In genomic region chr15:68763063-68763462, GRCh38 we compare ENCODE assay signal across 1 cellular context.
TF ChIP-seq lines count a peak whose summit lies in the region.

No MANE protein-coding gene starts in this region.

TF ChIP-seq in GM23338, 12 proteins besides CTCF, POLR2A, EP300 and RAD21 (continued from another document):
- TF ChIP-seq, protein P1, sequence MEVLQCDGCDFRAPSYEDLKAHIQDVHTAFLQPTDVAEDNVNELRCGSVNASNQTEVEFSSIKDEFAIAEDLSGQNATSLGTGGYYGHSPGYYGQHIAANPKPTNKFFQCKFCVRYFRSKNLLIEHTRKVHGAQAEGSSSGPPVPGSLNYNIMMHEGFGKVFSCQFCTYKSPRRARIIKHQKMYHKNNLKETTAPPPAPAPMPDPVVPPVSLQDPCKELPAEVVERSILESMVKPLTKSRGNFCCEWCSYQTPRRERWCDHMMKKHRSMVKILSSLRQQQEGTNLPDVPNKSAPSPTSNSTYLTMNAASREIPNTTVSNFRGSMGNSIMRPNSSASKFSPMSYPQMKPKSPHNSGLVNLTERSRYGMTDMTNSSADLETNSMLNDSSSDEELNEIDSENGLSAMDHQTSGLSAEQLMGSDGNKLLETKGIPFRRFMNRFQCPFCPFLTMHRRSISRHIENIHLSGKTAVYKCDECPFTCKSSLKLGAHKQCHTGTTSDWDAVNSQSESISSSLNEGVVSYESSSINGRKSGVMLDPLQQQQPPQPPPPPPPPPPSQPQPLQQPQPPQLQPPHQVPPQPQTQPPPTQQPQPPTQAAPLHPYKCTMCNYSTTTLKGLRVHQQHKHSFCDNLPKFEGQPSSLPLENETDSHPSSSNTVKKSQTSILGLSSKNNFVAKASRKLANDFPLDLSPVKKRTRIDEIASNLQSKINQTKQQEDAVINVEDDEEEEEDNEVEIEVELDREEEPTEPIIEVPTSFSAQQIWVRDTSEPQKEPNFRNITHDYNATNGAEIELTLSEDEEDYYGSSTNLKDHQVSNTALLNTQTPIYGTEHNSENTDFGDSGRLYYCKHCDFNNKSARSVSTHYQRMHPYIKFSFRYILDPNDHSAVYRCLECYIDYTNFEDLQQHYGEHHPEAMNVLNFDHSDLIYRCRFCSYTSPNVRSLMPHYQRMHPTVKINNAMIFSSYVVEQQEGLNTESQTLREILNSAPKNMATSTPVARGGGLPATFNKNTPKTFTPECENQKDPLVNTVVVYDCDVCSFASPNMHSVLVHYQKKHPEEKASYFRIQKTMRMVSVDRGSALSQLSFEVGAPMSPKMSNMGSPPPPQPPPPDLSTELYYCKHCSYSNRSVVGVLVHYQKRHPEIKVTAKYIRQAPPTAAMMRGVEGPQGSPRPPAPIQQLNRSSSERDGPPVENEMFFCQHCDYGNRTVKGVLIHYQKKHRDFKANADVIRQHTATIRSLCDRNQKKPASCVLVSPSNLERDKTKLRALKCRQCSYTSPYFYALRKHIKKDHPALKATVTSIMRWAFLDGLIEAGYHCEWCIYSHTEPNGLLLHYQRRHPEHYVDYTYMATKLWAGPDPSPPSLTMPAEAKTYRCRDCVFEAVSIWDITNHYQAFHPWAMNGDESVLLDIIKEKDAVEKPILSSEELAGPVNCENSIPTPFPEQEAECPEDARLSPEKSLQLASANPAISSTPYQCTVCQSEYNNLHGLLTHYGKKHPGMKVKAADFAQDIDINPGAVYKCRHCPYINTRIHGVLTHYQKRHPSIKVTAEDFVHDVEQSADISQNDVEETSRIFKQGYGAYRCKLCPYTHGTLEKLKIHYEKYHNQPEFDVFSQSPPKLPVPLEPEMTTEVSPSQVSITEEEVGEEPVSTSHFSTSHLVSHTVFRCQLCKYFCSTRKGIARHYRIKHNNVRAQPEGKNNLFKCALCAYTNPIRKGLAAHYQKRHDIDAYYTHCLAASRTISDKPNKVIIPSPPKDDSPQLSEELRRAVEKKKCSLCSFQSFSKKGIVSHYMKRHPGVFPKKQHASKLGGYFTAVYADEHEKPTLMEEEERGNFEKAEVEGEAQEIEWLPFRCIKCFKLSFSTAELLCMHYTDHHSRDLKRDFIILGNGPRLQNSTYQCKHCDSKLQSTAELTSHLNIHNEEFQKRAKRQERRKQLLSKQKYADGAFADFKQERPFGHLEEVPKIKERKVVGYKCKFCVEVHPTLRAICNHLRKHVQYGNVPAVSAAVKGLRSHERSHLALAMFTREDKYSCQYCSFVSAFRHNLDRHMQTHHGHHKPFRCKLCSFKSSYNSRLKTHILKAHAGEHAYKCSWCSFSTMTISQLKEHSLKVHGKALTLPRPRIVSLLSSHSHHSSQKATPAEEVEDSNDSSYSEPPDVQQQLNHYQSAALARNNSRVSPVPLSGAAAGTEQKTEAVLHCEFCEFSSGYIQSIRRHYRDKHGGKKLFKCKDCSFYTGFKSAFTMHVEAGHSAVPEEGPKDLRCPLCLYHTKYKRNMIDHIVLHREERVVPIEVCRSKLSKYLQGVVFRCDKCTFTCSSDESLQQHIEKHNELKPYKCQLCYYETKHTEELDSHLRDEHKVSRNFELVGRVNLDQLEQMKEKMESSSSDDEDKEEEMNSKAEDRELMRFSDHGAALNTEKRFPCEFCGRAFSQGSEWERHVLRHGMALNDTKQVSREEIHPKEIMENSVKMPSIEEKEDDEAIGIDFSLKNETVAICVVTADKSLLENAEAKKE (CRISPR knock-in tag; IDR thresholded peaks at IDR 0.05) = no peak
- TF ChIP-seq STAT1 (IDR thresholded peaks at IDR 0.05; ENCODE audit: unreplicated experiment) = no peak
- TF ChIP-seq JUNB (IDR thresholded peaks at IDR 0.05; ENCODE audit: unreplicated experiment) = no peak
